In the genomic region with DNA sequence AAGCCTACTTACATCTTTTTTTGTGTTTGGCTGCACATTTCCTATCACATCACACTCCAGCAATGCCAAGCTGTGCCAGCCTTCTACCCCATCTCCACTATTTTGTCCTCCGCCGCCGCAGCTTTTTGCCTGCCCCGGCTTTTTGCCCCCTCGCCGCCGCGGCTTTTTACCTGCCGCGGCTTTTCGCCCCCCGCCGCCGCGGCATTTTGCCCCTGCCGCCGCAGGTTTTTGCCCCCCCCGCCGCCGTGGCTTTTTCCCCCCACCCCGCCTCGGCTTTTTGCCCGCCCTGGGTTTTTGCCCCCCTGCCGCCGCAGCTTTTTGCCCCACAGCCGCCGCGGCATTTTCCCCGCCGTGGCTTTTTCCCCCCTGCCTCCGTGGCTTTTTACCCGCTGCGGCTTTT, we compare ENCODE assay signal across 28 cellular contexts.
"Had no signal": no experiment of that assay in that cellular context is flagged by ENCODE, and none has a peak within 500 bp of the region (broad histone marks: within the 10 kb centered on the region; RNA-seq: fewer than 3 reads in every experiment).

No MANE protein-coding gene starts in this region.

- H3K27me3 Mint-ChIP-seq: stimulated activated memory B cell treated with anti-CD40 and anti-IgM and Interleukin-4, amounts not matched to agents 10 μg/mL and 1 μg/mL and 100 μg/mL, for 72 hours; stimulated activated naive B cell treated with anti-CD40 and anti-IgM and Interleukin-4, amounts not matched to agents 10 μg/mL and 1 μg/mL and 100 μg/mL, for 72 hours; stimulated activated naive CD8-positive, alpha-beta T cell treated with anti-CD3 and anti-CD28 coated beads, Interleukin-15, amount 100 ng/mL, for 72 hours; stimulated activated naive CD8-positive, alpha-beta T cell treated with anti-CD3 and anti-CD28 coated beads, Interleukin-15, Interleukin-2, amounts not matched to agents 100 ng/mL and 50 ng/mL, for 24 hours; type B pancreatic cell had no signal

- H3K9me3 ChIP-seq: testis, thoracic aorta, thyroid gland, transverse colon, upper lobe of right lung, uterus, vagina had no signal

- H3K27me3 ChIP-seq: stomach, suprapubic skin, testis, thyroid gland, tibial artery, tibial nerve, transverse colon, upper lobe of left lung, upper lobe of right lung, uterus, vagina had no signal

- ATAC-seq: stimulated activated effector memory CD8-positive, alpha-beta T cell treated with anti-CD3 and anti-CD28 coated beads, Interleukin-12 subunit alpha, Interleukin-12 subunit beta, amount 100 ng/mL, for 72 hours; stimulated activated memory B cell treated with anti-CD40 and anti-IgM and Interleukin-4, amounts not matched to agents 10 μg/mL and 1 μg/mL and 100 μg/mL, for 72 hours; stimulated activated naive B cell treated with anti-CD40 and anti-IgM and Interleukin-4, amounts not matched to agents 10 μg/mL and 1 μg/mL and 100 μg/mL, for 72 hours; stimulated activated naive CD8-positive, alpha-beta T cell treated with anti-CD3 and anti-CD28 coated beads, Interleukin-15, amount 100 ng/mL, for 72 hours; stimulated activated naive CD8-positive, alpha-beta T cell treated with anti-CD3 and anti-CD28 coated beads, Interleukin-15, Interleukin-2, amounts not matched to agents 100 U/mL and 50 U/mL, for 24 hours; upper lobe of right lung had no signal

- H3K27ac Mint-ChIP-seq: stimulated activated effector memory CD8-positive, alpha-beta T cell treated with anti-CD3 and anti-CD28 coated beads, Interleukin-12 subunit alpha, Interleukin-12 subunit beta, amount 100 ng/mL, for 72 hours; stimulated activated memory B cell treated with anti-CD40 and anti-IgM and Interleukin-4, amounts not matched to agents 10 μg/mL and 1 μg/mL and 100 μg/mL, for 72 hours; stimulated activated naive B cell treated with anti-CD40 and anti-IgM and Interleukin-4, amounts not matched to agents 10 μg/mL and 1 μg/mL and 100 μg/mL, for 72 hours; stimulated activated naive CD8-positive, alpha-beta T cell treated with anti-CD3 and anti-CD28 coated beads, Interleukin-15, amount 100 ng/mL, for 72 hours; stimulated activated naive CD8-positive, alpha-beta T cell treated with anti-CD3 and anti-CD28 coated beads, Interleukin-15, Interleukin-2, amounts not matched to agents 100 ng/mL and 50 ng/mL, for 24 hours; type B pancreatic cell had no signal

- H3K36me3 Mint-ChIP-seq: stimulated activated effector memory CD8-positive, alpha-beta T cell treated with anti-CD3 and anti-CD28 coated beads, Interleukin-12 subunit alpha, Interleukin-12 subunit beta, amount 100 ng/mL, for 72 hours; stimulated activated memory B cell treated with anti-CD40 and anti-IgM and Interleukin-4, amounts not matched to agents 10 μg/mL and 1 μg/mL and 100 μg/mL, for 72 hours; stimulated activated naive B cell treated with anti-CD40 and anti-IgM and Interleukin-4, amounts not matched to agents 10 μg/mL and 1 μg/mL and 100 μg/mL, for 72 hours; type B pancreatic cell had no signal

- H3K4me3 Mint-ChIP-seq: stimulated activated effector memory CD8-positive, alpha-beta T cell treated with anti-CD3 and anti-CD28 coated beads, Interleukin-12 subunit alpha, Interleukin-12 subunit beta, amount 100 ng/mL, for 72 hours; stimulated activated memory B cell treated with anti-CD40 and anti-IgM and Interleukin-4, amounts not matched to agents 10 μg/mL and 1 μg/mL and 100 μg/mL, for 72 hours; stimulated activated naive B cell treated with anti-CD40 and anti-IgM and Interleukin-4, amounts not matched to agents 10 μg/mL and 1 μg/mL and 100 μg/mL, for 72 hours; stimulated activated naive CD8-positive, alpha-beta T cell treated with anti-CD3 and anti-CD28 coated beads, Interleukin-15, amount 100 ng/mL, for 72 hours; stimulated activated naive CD8-positive, alpha-beta T cell treated with anti-CD3 and anti-CD28 coated beads, Interleukin-15, Interleukin-2, amounts not matched to agents 100 ng/mL and 50 ng/mL, for 24 hours; type B pancreatic cell had no signal

- H3K4me1 Mint-ChIP-seq: stimulated activated effector memory CD8-positive, alpha-beta T cell treated with anti-CD3 and anti-CD28 coated beads, Interleukin-12 subunit alpha, Interleukin-12 subunit beta, amount 100 ng/mL, for 72 hours; stimulated activated memory B cell treated with anti-CD40 and anti-IgM and Interleukin-4, amounts not matched to agents 10 μg/mL and 1 μg/mL and 100 μg/mL, for 72 hours; stimulated activated naive B cell treated with anti-CD40 and anti-IgM and Interleukin-4, amounts not matched to agents 10 μg/mL and 1 μg/mL and 100 μg/mL, for 72 hours; stimulated activated naive CD8-positive, alpha-beta T cell treated with anti-CD3 and anti-CD28 coated beads, Interleukin-15, amount 100 ng/mL, for 72 hours had no signal

- H3K4me1 ChIP-seq: stomach, suprapubic skin, testis, thyroid gland, tibial artery, tibial nerve, transverse colon, upper lobe of left lung, upper lobe of right lung, uterus, vagina had no signal

- H3K4me3 ChIP-seq: stomach, suprapubic skin, testis, thoracic aorta, thyroid gland, tibial artery, tibial nerve, transverse colon, upper lobe of left lung, upper lobe of right lung, uterus, vagina had no signal

- H3K36me3 ChIP-seq: stomach, suprapubic skin, thoracic aorta, thyroid gland, tibial artery, tibial nerve, transverse colon, upper lobe of left lung, upper lobe of right lung, uterus, vagina had no signal

- H3K9me3 Mint-ChIP-seq: type B pancreatic cell had no signal

- DNase-seq: stimulated activated CD4-positive, alpha-beta T cell treated with anti-CD3 and anti-CD28 coated beads, Interleukin-2, amount 100 ng/mL, for 48 hours; stimulated activated CD4-positive, alpha-beta T cell treated with anti-CD3 and anti-CD28 coated beads, Interleukin-4, amount 100 ng/mL, for 1 hour; stimulated activated CD4-positive, alpha-beta T cell treated with anti-CD3 and anti-CD28 coated beads, Interleukin-4, amount 100 ng/mL, for 24 hours; stimulated activated CD4-positive, alpha-beta T cell treated with anti-CD3 and anti-CD28 coated beads, Interleukin-4, amount 100 ng/mL, for 4 hours; stimulated activated CD8-positive, alpha-beta memory T cell treated with anti-CD3 and anti-CD28 coated beads, Interleukin-4, amount 100 ng/mL, for 48 hours; stimulated activated naive B cell treated with anti-CD40 and anti-IgM and Interleukin-4, amounts not matched to agents 10 μg/mL and 1 μg/mL and 100 μg/mL, for 72 hours; stimulated activated naive CD4-positive, alpha-beta T cell; stimulated activated naive CD4-positive, alpha-beta T cell treated with Interleukin-2 at 50 U/mL for 16 hours; stimulated activated naive CD8-positive, alpha-beta T cell treated with anti-CD3 and anti-CD28 coated beads, Interleukin-15, amount 100 ng/mL, for 72 hours; stimulated activated naive CD8-positive, alpha-beta T cell treated with anti-CD3 and anti-CD28 coated beads, Interleukin-15, Interleukin-2, amounts not matched to agents 100 U/mL and 50 U/mL, for 24 hours; stomach; substantia nigra; testis; thyroid gland; tibial artery; transverse colon; trophoblast cell; upper lobe of right lung; uterus had no signal

- H3K27ac ChIP-seq: stomach, suprapubic skin, testis, thoracic aorta, thyroid gland, tibial artery, tibial nerve, transverse colon, upper lobe of left lung, upper lobe of right lung, uterus, vagina had no signal
